Comparison of ENCODE assay signal across 11 cellular contexts in genomic region chr10:79229081-79229541, GRCh38.
A peak's percentile ranks its signal among the peaks of the same experiment; 100 is the strongest.
DNase-seq lines count a peak whose midpoint lies in the region; ATAC-seq and TF ChIP-seq lines count a peak whose summit lies in the region.
"Had no signal": no experiment of that assay in that cellular context is flagged by ENCODE, and none has a peak within 500 bp of the region (broad histone marks: within the 10 kb centered on the region; RNA-seq: fewer than 3 reads in every experiment).

No MANE protein-coding gene starts in this region.

- no peaks in the 10 kb centered on the region for H3K9me2 ChIP-seq in Karpas-422 (replicated peaks; ENCODE audit: insufficient read depth, low read length)

- H3K9ac ChIP-seq in Karpas-422 (ENCODE audit: low read length), result peak overlapping the region; percentile 52; the same call in 1 of the 2 replicates

- DNase-seq in Karpas-422 (no peak), NCI-H526 treated with DMSO at 0.1 percent for 48 hours (lab: John Stamatoyannopoulos, UW) (peak; percentile 69), epithelial cell of esophagus (ENCODE audit: low read depth) (peak; percentile 78), H4 (ENCODE audit: low spot score) (no peak), OCI-M1 (lab: John Stamatoyannopoulos, UW) (no peak)
- DNase-seq: activated CD4-positive, CD25-positive, alpha-beta regulatory T cell treated with anti-CD3 and anti-CD28 coated beads, Interleukin-2, amount 50 U/mL, for 72 hours; stimulated activated CD4-positive, alpha-beta T cell treated with anti-CD3 and anti-CD28 coated beads, Interleukin-15, amount 100 ng/mL, for 24 hours had no signal

- no peak for TF ChIP-seq CTCF in epithelial cell of esophagus (IDR thresholded peaks at IDR 0.05; ENCODE audit: insufficient read depth, low read depth, low read length, missing control alignments)

- H2AFZ ChIP-seq in Karpas-422 (ENCODE audit: low read length), result no peak overlapping the region

- peaks cover 40% of the 10 kb centered on the region for H3K4me1 ChIP-seq in Karpas-422 (ENCODE audit: low read length)

- H3K27ac ChIP-seq in Karpas-422 (ENCODE audit: low read length), result no peak overlapping the region
- peak overlapping the region in 15 of 21 experiments; percentile 9 to 82 (median 51) for H3K27ac ChIP-seq in skin epidermis
- H3K27ac ChIP-seq: epithelial cell of prostate, SJSA1 had no signal

- no peaks in the 10 kb centered on the region for H4K20me1 ChIP-seq in Karpas-422 (ENCODE audit: insufficient read depth, low read depth, low read length)

- H3K79me2 ChIP-seq in Karpas-422 (ENCODE audit: low read length), result no peaks in the 10 kb centered on the region

- no peaks in the 10 kb centered on the region for H3K36me3 ChIP-seq in Karpas-422 (ENCODE audit: insufficient read depth, low read length)

- H3K9me3 ChIP-seq in Karpas-422 (ENCODE audit: low read length), result no peaks in the 10 kb centered on the region
- H3K9me3 ChIP-seq: SJSA1 had no signal

- no peak for ATAC-seq in GM21390 (IDR thresholded peaks at IDR 0.05; ENCODE audit: unreplicated experiment)

- peak overlapping the region; percentile 58; the same call in 1 of the 2 replicates for H3K4me3 ChIP-seq in Karpas-422 (ENCODE audit: low read length)
- no peak overlapping the region for H3K4me3 ChIP-seq in epithelial cell of esophagus (ENCODE audit: low read length)
- H3K4me3 ChIP-seq in skin epidermis, result no peak overlapping the region
- H3K4me3 ChIP-seq: SJSA1 had no signal

- no peaks in the 10 kb centered on the region for H3K27me3 ChIP-seq in Karpas-422 (ENCODE audit: low read length)
- H3K27me3 ChIP-seq: SJSA1 had no signal

- H3K4me2 ChIP-seq in Karpas-422 (ENCODE audit: low read depth, low read length, poor library complexity, severe bottlenecking), result peak overlapping the region; percentile 71

Comparison
In these comparisons a context has a peak if more than half of its experiments do, and no peak if none do; other contexts are left out.
1. DNase-seq: peak in NCI-H526 treated with DMSO at 0.1 percent for 48 hours (single experiment) and epithelial cell of esophagus (single experiment); none in Karpas-422 (single experiment), H4 (single experiment) and OCI-M1 (single experiment).